Comparison of ENCODE assay signal across 24 cellular contexts in the genomic region with DNA sequence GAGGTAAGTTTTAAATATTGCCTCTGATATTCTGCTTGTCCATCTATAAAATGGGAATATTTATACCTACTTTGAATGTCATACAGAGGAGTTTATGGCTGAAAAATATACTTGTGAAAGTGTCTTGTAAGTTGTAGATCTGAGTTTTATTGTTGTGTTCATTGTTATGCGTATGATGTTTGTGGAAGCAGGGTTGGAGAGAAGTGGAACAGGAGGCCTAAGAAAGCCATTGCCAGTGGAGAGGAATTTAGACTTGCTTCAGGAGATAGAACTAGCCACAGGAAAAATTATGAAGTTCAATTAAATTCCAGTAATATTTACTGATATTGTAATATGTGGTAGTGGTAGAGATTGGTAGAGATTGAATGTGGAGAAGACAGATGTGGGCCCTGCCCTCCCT.
DNase-seq lines count a peak whose midpoint lies in the region; ATAC-seq, FAIRE-seq and TF ChIP-seq lines count a peak whose summit lies in the region.
"Had no signal": no experiment of that assay in that cellular context is flagged by ENCODE, and none has a peak within 500 bp of the region (broad histone marks: within the 10 kb centered on the region; RNA-seq: fewer than 3 reads in every experiment).

No MANE protein-coding gene starts in this region.

- H4K5ac ChIP-seq in H1 (ENCODE audit: insufficient read length, low read depth, low read length), result no peak overlapping the region

- H2AFZ ChIP-seq in GM23338, result no peak overlapping the region
- no peak overlapping the region for H2AFZ ChIP-seq in Loucy (ENCODE audit: low read length)
- H2AFZ ChIP-seq in K562 (ENCODE audit: low read depth, low read length), result no peak overlapping the region
- no peak overlapping the region for H2AFZ ChIP-seq in H1 (ENCODE audit: low read length)

- H3K9ac ChIP-seq in Loucy (ENCODE audit: low read depth, low read length, poor library complexity, severe bottlenecking) (peak overlapping the region; percentile 71), K562 (ENCODE audit: insufficient read depth in 1 of 2, low read depth in 2 of 2, low read length in 2 of 2) (no peak overlapping the region), H1 (replicated peaks in 1 of 4; ENCODE audit: extremely low read depth in 1 of 4, low read depth in 3 of 4, low read length in 3 of 4) (no peak overlapping the region)
- H3K9ac ChIP-seq: BLaER1 had no signal

- no peak overlapping the region for H2BK5ac ChIP-seq in H1 (ENCODE audit: low read depth, low read length)

- H3K9me2 ChIP-seq in GM23338 (ENCODE audit: insufficient read depth) (no peaks in the 10 kb centered on the region), Loucy (replicated peaks; ENCODE audit: low read depth, low read length) (no peaks in the 10 kb centered on the region)

- no peaks in the 10 kb centered on the region for H3K36me3 ChIP-seq in GM23338 (ENCODE audit: insufficient read depth)
- H3K36me3 ChIP-seq in Loucy (ENCODE audit: insufficient read depth, low read length), result no peaks in the 10 kb centered on the region
- 0 out of 3 replicates have a peak, but pooled peaks cover 1% of the 10 kb centered on the region for H3K36me3 ChIP-seq in K562 (ENCODE audit: control insufficient read depth, insufficient read depth, low read length)
- no peaks in the 10 kb centered on the region for H3K36me3 ChIP-seq in H1 (ENCODE audit: control insufficient read depth in 2 of 4, insufficient read depth in 4 of 4, low read length in 3 of 4)
- H3K36me3 ChIP-seq: BE2C, BLaER1 had no signal

- BruUV-seq in K562 (replicated peaks; lab: Mats Ljungman, UMichigan), result no TSS peak

- H3K56ac ChIP-seq in H1 (replicated peaks; ENCODE audit: insufficient read length, low read depth, low read length), result no peak overlapping the region

- H3K4me3 Mint-ChIP-seq in GM23338, result no peak overlapping the region
- no peak overlapping the region for H3K4me3 Mint-ChIP-seq in stimulated activated memory B cell treated with anti-CD40 and anti-IgM and Interleukin-4, amounts not matched to agents 10 μg/mL and 1 μg/mL and 100 μg/mL, for 72 hours
- no peak overlapping the region for H3K4me3 Mint-ChIP-seq in T-helper 17 cell
- H3K4me3 Mint-ChIP-seq: CD14-positive monocyte; CD4-positive, alpha-beta memory T cell; CD4-positive, CD25-positive, alpha-beta regulatory T cell; CD8-positive, alpha-beta memory T cell had no signal

- intact Hi-C loops in K562 (cut with micrococcal nuclease), result no loop called here

- H3K23ac ChIP-seq in H1 (ENCODE audit: insufficient read length), result no peak overlapping the region

- TF ChIP-seq EP300 in K562 (IDR thresholded peaks at IDR 0.05; ENCODE audit: low read length) (no peak), H1 (IDR thresholded peaks at IDR 0.05; ENCODE audit: borderline replicate concordance in 1 of 2, low read depth in 2 of 2, low read length in 2 of 2) (no peak)

- H3K4me1 Mint-ChIP-seq in GM23338, result peaks cover 32% of the 10 kb centered on the region
- H3K4me1 Mint-ChIP-seq in stimulated activated memory B cell treated with anti-CD40 and anti-IgM and Interleukin-4, amounts not matched to agents 10 μg/mL and 1 μg/mL and 100 μg/mL, for 72 hours, result peaks cover 8% of the 10 kb centered on the region
- H3K4me1 Mint-ChIP-seq in T-helper 17 cell, result no peaks in the 10 kb centered on the region
- H3K4me1 Mint-ChIP-seq: CD4-positive, alpha-beta memory T cell; CD4-positive, CD25-positive, alpha-beta regulatory T cell; CD8-positive, alpha-beta memory T cell had no signal

- H4K8ac ChIP-seq in H1 (ENCODE audit: extremely low read depth, insufficient read depth, low read length), result no peak overlapping the region

- no peaks in the 10 kb centered on the region for H3K79me2 ChIP-seq in GM23338 (replicated peaks; ENCODE audit: insufficient read depth)
- H3K79me2 ChIP-seq in Loucy (ENCODE audit: insufficient read depth, low read length), result peaks cover 5% of the 10 kb centered on the region; the same call in 1 of the 2 replicates
- H3K79me2 ChIP-seq in K562 (ENCODE audit: control insufficient read depth, insufficient read depth, low read length), result no peaks in the 10 kb centered on the region
- no peaks in the 10 kb centered on the region for H3K79me2 ChIP-seq in H1 (ENCODE audit: control insufficient read depth in 1 of 2, insufficient read depth in 2 of 2, low read length in 2 of 2)

- CTCF ChIA-PET in K562 (lab: Yijun Ruan, JAX; ENCODE audit: low intra/inter-chr PET ratio), result no interaction called here
- CTCF ChIA-PET in H1 (lab: Charles Lee; ENCODE audit: partially characterized antibody), result interaction anchor here (1.2 kb wide), 1 partner anchor 13 kb away, joined by 3 read pairs; no protein-coding TSS in a partner anchor

- no peak for ATAC-seq in GM23338
- ATAC-seq in K562, result no peak
- ATAC-seq in stimulated activated memory B cell treated with anti-CD40 and anti-IgM and Interleukin-4, amounts not matched to agents 10 μg/mL and 1 μg/mL and 100 μg/mL, for 72 hours, result no peak
- no peak for ATAC-seq in HG03097 (IDR thresholded peaks at IDR 0.05; ENCODE audit: low FRiP score, unreplicated experiment)
- no peak for ATAC-seq in T-helper 17 cell

- no peaks in the 10 kb centered on the region for H3F3A ChIP-seq in GM23338 (replicated peaks; ENCODE audit: low read depth)
- peaks cover 21% of the 10 kb centered on the region for H3F3A ChIP-seq in Loucy (ENCODE audit: low read depth)

- H3K27ac Mint-ChIP-seq in GM23338 (no peak overlapping the region), T-helper 17 cell (no peak overlapping the region)
- no peak overlapping the region for H3K27ac Mint-ChIP-seq in stimulated activated memory B cell treated with anti-CD40 and anti-IgM and Interleukin-4, amounts not matched to agents 10 μg/mL and 1 μg/mL and 100 μg/mL, for 72 hours
- H3K27ac Mint-ChIP-seq: CD14-positive monocyte; CD4-positive, alpha-beta memory T cell; CD4-positive, CD25-positive, alpha-beta regulatory T cell; CD8-positive, alpha-beta memory T cell had no signal

- H3K27me3 Mint-ChIP-seq in GM23338 (ENCODE audit: insufficient read depth, low read depth, poor library complexity), result no peaks in the 10 kb centered on the region
- peaks cover 12% of the 10 kb centered on the region for H3K27me3 Mint-ChIP-seq in stimulated activated memory B cell treated with anti-CD40 and anti-IgM and Interleukin-4, amounts not matched to agents 10 μg/mL and 1 μg/mL and 100 μg/mL, for 72 hours
- no peaks in the 10 kb centered on the region for H3K27me3 Mint-ChIP-seq in T-helper 17 cell

- H3K36me3 Mint-ChIP-seq in GM23338 (ENCODE audit: low read depth), result no peaks in the 10 kb centered on the region
- H3K36me3 Mint-ChIP-seq in stimulated activated memory B cell treated with anti-CD40 and anti-IgM and Interleukin-4, amounts not matched to agents 10 μg/mL and 1 μg/mL and 100 μg/mL, for 72 hours, result no peaks in the 10 kb centered on the region
- no peaks in the 10 kb centered on the region for H3K36me3 Mint-ChIP-seq in T-helper 17 cell (ENCODE audit: low read depth)
- H3K36me3 Mint-ChIP-seq: CD14-positive monocyte; CD4-positive, alpha-beta memory T cell; CD4-positive, CD25-positive, alpha-beta regulatory T cell; CD8-positive, alpha-beta memory T cell had no signal

- H2BK15ac ChIP-seq in H1 (ENCODE audit: low read length), result no peak overlapping the region

- H3K9me3 ChIP-seq in Loucy (ENCODE audit: insufficient read depth, low read depth, low read length) (no peaks in the 10 kb centered on the region), K562 (replicated peaks; ENCODE audit: control insufficient read depth, insufficient read depth, low read depth, low read length) (no peaks in the 10 kb centered on the region), H1 (ENCODE audit: insufficient read depth in 2 of 2, low read depth in 1 of 2, low read length in 1 of 2) (no peaks in the 10 kb centered on the region), T-helper 17 cell (ENCODE audit: control insufficient read depth, low read length, poor library complexity, severe bottlenecking) (no peaks in the 10 kb centered on the region)
- H3K9me3 ChIP-seq: BE2C, BLaER1 had no signal

- no peak overlapping the region for H2BK120ac ChIP-seq in H1 (replicated peaks; ENCODE audit: low read depth, low read length)

- no peak for FAIRE-seq in K562 (lab: Jason Lieb, UNC)
- FAIRE-seq in H1 (lab: Jason Lieb, UNC), result peak; percentile 50
- FAIRE-seq: A204.1, D721Med, GM12891, GM19239 had no signal

- POLR2A ChIA-PET in K562 (lab: Yijun Ruan, JAX), result no interaction called here
- POLR2A ChIA-PET in H1 (lab: Charles Lee; ENCODE audit: partially characterized antibody), result no interaction called here

- peak overlapping the region; percentile 6; the same call in 1 of the 2 replicates for H3K4me2 ChIP-seq in GM23338
- H3K4me2 ChIP-seq in Loucy (ENCODE audit: low read depth, low read length, poor library complexity, severe bottlenecking), result peak overlapping the region; percentile 71
- no peak overlapping the region for H3K4me2 ChIP-seq in K562 (ENCODE audit: insufficient read depth, low read length)
- H3K4me2 ChIP-seq in H1 (ENCODE audit: insufficient read depth in 1 of 2, low read depth in 2 of 2, low read length in 2 of 2), result no peak overlapping the region
- H3K4me2 ChIP-seq: BLaER1 had no signal

- H3K4me3 ChIP-seq in GM23338 (no peak overlapping the region), Loucy (ENCODE audit: low read length, poor library complexity, severe bottlenecking) (peak overlapping the region; percentile 56), K562 (no peak overlapping the region), H1 (ENCODE audit: extremely low read depth in 1 of 4, insufficient read depth in 2 of 4, low read depth in 3 of 4, low read length in 4 of 4) (no peak overlapping the region)
- H3K4me3 ChIP-seq: BLaER1 had no signal

- no peak for TF ChIP-seq CTCF in GM23338 (conservative IDR thresholded peaks at IDR 0.05; ENCODE audit: low read depth in 2 of 2)
- no peak for TF ChIP-seq CTCF in Loucy (conservative IDR thresholded peaks at IDR 0.05; ENCODE audit: low read length)
- no peak for TF ChIP-seq CTCF in K562 (IDR thresholded peaks at IDR 0.05 in 2 of 3, conservative IDR thresholded peaks at IDR 0.05 in 1 of 3; ENCODE audit: insufficient read depth in 2 of 3, low read depth in 1 of 3, low read length in 3 of 3)
- TF ChIP-seq CTCF in H1 (IDR thresholded peaks at IDR 0.05; ENCODE audit: control extremely low read depth in 1 of 3, insufficient read depth in 1 of 3, low read depth in 1 of 3, low read length in 3 of 3), result no peak

- H3K4ac ChIP-seq in H1 (replicated peaks; ENCODE audit: insufficient read length, low read depth, low read length), result no peak overlapping the region

- no peak overlapping the region for H3K18ac ChIP-seq in H1 (ENCODE audit: extremely low read depth, low read length)

- no peak for DNase-seq in GM23338 (ENCODE audit: low spot score)
- DNase-seq in K562 (ENCODE audit: extremely low read depth in 1 of 4, low spot score in 3 of 4), result no peak
- no peak for DNase-seq in H1 (ENCODE audit: low read depth in 1 of 2, low spot score in 2 of 2)
- no peak for DNase-seq in NCI-H226
- no peak for DNase-seq in T-helper 17 cell
- DNase-seq: 8988T; ACHN; BE2C; C1 segment of cervical spinal cord; CD4-positive, alpha-beta memory T cell; CD4-positive, CD25-positive, alpha-beta regulatory T cell; CD8-positive, alpha-beta memory T cell; COR-L47; DMS79 treated with DMSO at 0.1 percent for 48 hours; GF-D8 had no signal

- no peaks in the 10 kb centered on the region for H3K9me3 Mint-ChIP-seq in GM23338
- no peaks in the 10 kb centered on the region for H3K9me3 Mint-ChIP-seq in stimulated activated memory B cell treated with anti-CD40 and anti-IgM and Interleukin-4, amounts not matched to agents 10 μg/mL and 1 μg/mL and 100 μg/mL, for 72 hours
- H3K9me3 Mint-ChIP-seq: CD14-positive monocyte; CD4-positive, alpha-beta memory T cell; CD8-positive, alpha-beta memory T cell had no signal

- WGBS in K562 (ENCODE audit: insufficient coverage, low coverage, missing lambda C conversion rate), result 81% methylated on average over 1 of the region's 1 CpG
- WGBS in H1 (ENCODE audit: extremely low coverage in 1 of 2, insufficient coverage in 1 of 2, insufficient read length in 1 of 2, insufficient replicate concordance in 2 of 2, low coverage in 1 of 2, low lambda C conversion rate in 2 of 2, missing lambda C conversion rate in 1 of 2), 2 experiments, result 79 to 100% methylated on average over 1 of the region's 1 CpG

- H3K79me1 ChIP-seq in H1 (ENCODE audit: low read depth, low read length), result no peaks in the 10 kb centered on the region

- no peaks in the 10 kb centered on the region for H3K23me2 ChIP-seq in H1 (ENCODE audit: low read depth, low read length)

- no peaks in the 10 kb centered on the region for H3K9me1 ChIP-seq in K562 (ENCODE audit: control insufficient read depth, insufficient read depth, low read length)

- TF ChIP-seq POLR2A in K562 (conservative IDR thresholded peaks at IDR 0.05) (no peak), H1 (IDR thresholded peaks at IDR 0.05; ENCODE audit: control extremely low read depth in 1 of 2, low read depth in 2 of 2, low read length in 2 of 2) (no peak)

- no peak overlapping the region for H4K91ac ChIP-seq in H1 (replicated peaks; ENCODE audit: insufficient read length, low read length)

- no peaks in the 10 kb centered on the region for H4K20me1 ChIP-seq in GM23338 (replicated peaks; ENCODE audit: insufficient read depth)
- H4K20me1 ChIP-seq in Loucy (ENCODE audit: insufficient read depth, low read length, poor library complexity, severe bottlenecking), result no peaks in the 10 kb centered on the region
- H4K20me1 ChIP-seq in K562 (replicated peaks; ENCODE audit: control insufficient read depth, insufficient read depth, low read length), result no peaks in the 10 kb centered on the region
- no peaks in the 10 kb centered on the region for H4K20me1 ChIP-seq in H1 (replicated peaks in 1 of 2; ENCODE audit: control insufficient read depth in 1 of 2, insufficient read depth in 2 of 2, low read length in 2 of 2)
- H4K20me1 ChIP-seq: BLaER1 had no signal

- H3K27ac ChIP-seq in GM23338 (ENCODE audit: low read depth) (no peak overlapping the region), K562 (ENCODE audit: extremely low read depth, low read depth, low read length) (no peak overlapping the region), H1 (ENCODE audit: low read depth, low read length) (no peak overlapping the region)
- H3K27ac ChIP-seq: BLaER1 had no signal

- H3K14ac ChIP-seq in H1 (ENCODE audit: insufficient read length), result no peak overlapping the region

- in situ Hi-C loops in K562 (cut with MboI), result no loop called here

- TF ChIP-seq RAD21 in K562 (CRISPR knock-in tag; conservative IDR thresholded peaks at IDR 0.05 in 1 of 2, IDR thresholded peaks at IDR 0.05 in 1 of 2) (no peak), H1 (IDR thresholded peaks at IDR 0.05 in 1 of 2, conservative IDR thresholded peaks at IDR 0.05 in 1 of 2; ENCODE audit: low read depth in 2 of 2, low read length in 2 of 2) (no peak)

- H2AK5ac ChIP-seq in H1 (ENCODE audit: low read depth, low read length), result no peak overlapping the region

- H3K4me1 ChIP-seq in GM23338 (ENCODE audit: insufficient read depth), result peaks cover 8% of the 10 kb centered on the region; the same call in 1 of the 2 replicates
- peaks cover 96% of the 10 kb centered on the region for H3K4me1 ChIP-seq in Loucy (ENCODE audit: insufficient read depth, low read length, poor library complexity, severe bottlenecking)
- peaks cover 0 to 68% of the 10 kb centered on the region in 2 experiments; a peak in 4 of 5 replicates for H3K4me1 ChIP-seq in K562 (replicated peaks in 1 of 2; ENCODE audit: control insufficient read depth in 2 of 2, insufficient read depth in 2 of 2, low read length in 2 of 2)
- H3K4me1 ChIP-seq in H1 (replicated peaks in 1 of 4; ENCODE audit: control insufficient read depth in 3 of 4, insufficient read depth in 4 of 4, low read length in 3 of 4), result peaks cover 0 to 5% (median 2%) of the 10 kb centered on the region in 4 experiments; a peak in 2 of 7 replicates
- H3K4me1 ChIP-seq: BE2C, BLaER1 had no signal

- H2BK20ac ChIP-seq in H1 (ENCODE audit: low read length), result no peak overlapping the region

- no peaks in the 10 kb centered on the region for H3K27me3 ChIP-seq in GM23338 (ENCODE audit: insufficient read depth)
- no peaks in the 10 kb centered on the region for H3K27me3 ChIP-seq in Loucy (ENCODE audit: insufficient read depth, low read length, poor library complexity, severe bottlenecking)
- no peaks in the 10 kb centered on the region for H3K27me3 ChIP-seq in K562 (ENCODE audit: control insufficient read depth in 2 of 2, insufficient read depth in 2 of 2, low read length in 2 of 2)
- no peaks in the 10 kb centered on the region for H3K27me3 ChIP-seq in H1 (replicated peaks in 1 of 4; ENCODE audit: control insufficient read depth in 3 of 4, extremely low read depth in 1 of 4, insufficient read depth in 3 of 4, low read length in 3 of 4)
- H3K27me3 ChIP-seq: BE2C, BLaER1 had no signal

- H2BK12ac ChIP-seq in H1 (ENCODE audit: low read depth, low read length), result no peak overlapping the region

Comparison
In these comparisons a context has a peak if more than half of its experiments do, and no peak if none do; other contexts are left out.
1. H3K4me2 ChIP-seq: peak in GM23338 (single experiment) and Loucy (single experiment); none in K562 (single experiment) and H1 (0 of 2).